In genomic region chr6:136547336-136547735, GRCh38 we compare ENCODE assay signal across 1 cellular context.
TF ChIP-seq lines count a peak whose summit lies in the region.

No MANE protein-coding gene starts in this region.

TF ChIP-seq in GM23338, 12 proteins besides CTCF, POLR2A, EP300 and RAD21 (continued from another document):
- TF ChIP-seq ZNF462 (CRISPR knock-in tag; IDR thresholded peaks at IDR 0.05) (no peak), REST (IDR thresholded peaks at IDR 0.05; ENCODE audit: unreplicated experiment) (no peak), STAT1 (IDR thresholded peaks at IDR 0.05; ENCODE audit: unreplicated experiment) (no peak)
